8 cellular contexts compared by ENCODE assay signal in genomic region chr2:130824492-130825061, GRCh38. TPM values are rescaled to one million over a fixed set of nuclear protein-coding genes. Genes with fewer than 3 reads are reported as not detected.
DNase-seq lines count a peak whose midpoint lies in the region; ATAC-seq and TF ChIP-seq lines count a peak whose summit lies in the region.

No MANE protein-coding gene starts in this region.

- H3K4me3 Mint-ChIP-seq in nephron (no peak overlapping the region), WTC11 (no peak overlapping the region)

- no peaks in the 10 kb centered on the region for H3K9me3 Mint-ChIP-seq in nephron
- H3K9me3 Mint-ChIP-seq in WTC11 = no peaks in the 10 kb centered on the region

- H3K27ac Mint-ChIP-seq in nephron = peak overlapping the region in 2 of 3 experiments; percentile 9 to 41
- H3K27ac Mint-ChIP-seq in WTC11 = no peak overlapping the region

- H3K36me3 ChIP-seq in DND-41 (ENCODE audit: insufficient read depth, low read length) = no peaks in the 10 kb centered on the region

- H3K79me2 ChIP-seq in DND-41 (ENCODE audit: insufficient read depth, low read length) = no peaks in the 10 kb centered on the region

- CTCF ChIA-PET in WTC11 (lab: Charles Lee) = interaction anchor here (0.9 to 1.3 kb wide), 6 partner anchors 9 to 57 kb away, joined by 3 read pairs; no protein-coding TSS in a partner anchor

- no peak for TF ChIP-seq CTCF in DND-41 (IDR thresholded peaks at IDR 0.05; ENCODE audit: borderline replicate concordance, extremely low read depth, low read length, poor library complexity, severe bottlenecking)
- TF ChIP-seq CTCF in nephron (IDR thresholded peaks at IDR 0.05; ENCODE audit: unreplicated experiment in 3 of 3) = no peak
- TF ChIP-seq CTCF in WTC11 (IDR thresholded peaks at IDR 0.05) = no peak

- no peaks in the 10 kb centered on the region for H3K27me3 ChIP-seq in DND-41 (ENCODE audit: insufficient read depth, low read length, poor library complexity)

- POLR2A ChIA-PET in WTC11 (lab: Charles Lee) = no interaction called here

- H3K4me1 ChIP-seq in DND-41 (ENCODE audit: insufficient read depth, low read length) = no peaks in the 10 kb centered on the region

- peaks cover 29% of the 10 kb centered on the region for H3K4me1 Mint-ChIP-seq in nephron
- H3K4me1 Mint-ChIP-seq in WTC11 = peaks cover 22% of the 10 kb centered on the region

- no peaks in the 10 kb centered on the region for H3K9me3 ChIP-seq in DND-41 (ENCODE audit: insufficient read depth, low read length, severe bottlenecking)

- no peak overlapping the region for H3K4me2 ChIP-seq in DND-41 (ENCODE audit: insufficient read depth, low read length)

- H3K27ac ChIP-seq in DND-41 (ENCODE audit: low read length) (no peak overlapping the region), caudate nucleus (ENCODE audit: low read depth, low read length) (peak overlapping the region; percentile 75)

- peak; percentile 64 for ATAC-seq in DND-41 (ENCODE audit: insufficient read depth, low read depth)
- ATAC-seq in GM21723 (IDR thresholded peaks at IDR 0.05; ENCODE audit: unreplicated experiment) = peak; percentile 86
- no peak for ATAC-seq in WTC11

- peak; percentile 19 for DNase-seq in DND-41
- peak; percentile 33 for DNase-seq in LHCN-M2 (ENCODE audit: low read depth)
- peak; percentile 26 to 62 (median 58) for DNase-seq in activated CD4-positive, CD25-positive, alpha-beta regulatory T cell (lab: John Stamatoyannopoulos, UW)
- DNase-seq in caudate nucleus (lab: John Stamatoyannopoulos, UW) = peak in 32 of 61 donors; percentile 15 to 83 (median 42)
- DNase-seq in WTC11 (ENCODE audit: low spot score) = no peak
- DNase-seq in NCI-H510A treated with DMSO at 0.1 percent for 48 hours (lab: John Stamatoyannopoulos, UW) = no peak

- H3K9ac ChIP-seq in DND-41 (ENCODE audit: low read depth, low read length) = no peak overlapping the region

- no peak overlapping the region for H2AFZ ChIP-seq in DND-41 (ENCODE audit: low read depth, low read length)

- no peak overlapping the region for H3K4me3 ChIP-seq in DND-41 (ENCODE audit: low read depth in 1 of 2, low read length in 2 of 2)

- no peaks in the 10 kb centered on the region for H3K36me3 Mint-ChIP-seq in nephron (ENCODE audit: low read depth)
- H3K36me3 Mint-ChIP-seq in WTC11 = no peaks in the 10 kb centered on the region

- no peaks in the 10 kb centered on the region for H4K20me1 ChIP-seq in DND-41 (ENCODE audit: insufficient read depth, low read length)

- H3K27me3 Mint-ChIP-seq in nephron (ENCODE audit: low read depth) (peaks cover 13% of the 10 kb centered on the region), WTC11 (ENCODE audit: low read depth) (no peaks in the 10 kb centered on the region; the same call in 1 of the 2 replicates)

TF ChIP-seq in WTC11, 78 proteins besides CTCF, POLR2A, EP300 and RAD21 (continues in another document):
- TF ChIP-seq ZNF532 (CRISPR knock-in tag; IDR thresholded peaks at IDR 0.05; ENCODE audit: borderline replicate concordance) = no peak
- TF ChIP-seq GRHL2 (CRISPR knock-in tag; IDR thresholded peaks at IDR 0.05; ENCODE audit: insufficient replicate concordance, severe bottlenecking) = no peak
- no peak for TF ChIP-seq NFYB (CRISPR knock-in tag; conservative IDR thresholded peaks at IDR 0.05; ENCODE audit: low read depth)
- no peak for TF ChIP-seq ATF2 (CRISPR knock-in tag; IDR thresholded peaks at IDR 0.05; ENCODE audit: borderline replicate concordance, low read depth)
- no peak for TF ChIP-seq ZNF232 (CRISPR knock-in tag; IDR thresholded peaks at IDR 0.05)
- no peak for TF ChIP-seq ZNF396 (CRISPR knock-in tag; IDR thresholded peaks at IDR 0.05; ENCODE audit: borderline replicate concordance)
- no peak for TF ChIP-seq ZNF138 (CRISPR knock-in tag; conservative IDR thresholded peaks at IDR 0.05)
- TF ChIP-seq MAX (CRISPR knock-in tag; IDR thresholded peaks at IDR 0.05) = no peak
- TF ChIP-seq HMGXB4 (CRISPR knock-in tag; IDR thresholded peaks at IDR 0.05) = no peak
- no peak for TF ChIP-seq ZMAT4 (CRISPR knock-in tag; IDR thresholded peaks at IDR 0.05)
- no peak for TF ChIP-seq ZNF317 (CRISPR knock-in tag; IDR thresholded peaks at IDR 0.05; ENCODE audit: borderline replicate concordance, low read depth)

RNA-seq across cellular contexts. Expression of gene ARHGEF4, which starts 12.1 kb away (rescaled TPM):
- total RNA-seq in LHCN-M2 (2014; rRNA removed) (0.23 TPM in 1 of 2 replicates, not detected in the other), WTC11 (2021) (18.1 to 21.8 TPM (median 19.5 TPM) in 3 replicates)
- polyA plus RNA-seq in LHCN-M2 (2012) = 0.67 TPM

Comparison
In these comparisons a context has a peak if more than half of its experiments do, and no peak if none do; other contexts are left out.
1. DNase-seq: peak in DND-41 (single experiment), LHCN-M2 (single experiment), activated CD4-positive, CD25-positive, alpha-beta regulatory T cell (4 of 4) and caudate nucleus (32 of 61); none in WTC11 (single experiment) and NCI-H510A treated with DMSO at 0.1 percent for 48 hours (single experiment).
2. RNA of gene ARHGEF4, which starts 12.1 kb away (total RNA-seq): 18.1 to 21.8 TPM in WTC11; 0.23 TPM in LHCN-M2; every median in the first group is over 10 times any median in the second.